ENCODE assay signal across 13 cellular contexts in genomic region chr7:120395526-120396019, GRCh38.
A peak's percentile ranks its signal among the peaks of the same experiment; 100 is the strongest.
DNase-seq lines count a peak whose midpoint lies in the region; ATAC-seq and TF ChIP-seq lines count a peak whose summit lies in the region.
"Had no signal": no experiment of that assay in that cellular context is flagged by ENCODE, and none has a peak within 500 bp of the region (broad histone marks: within the 10 kb centered on the region; RNA-seq: fewer than 3 reads in every experiment).

No MANE protein-coding gene starts in this region.

- no peak overlapping the region for H2BK5ac ChIP-seq in mesendoderm (ENCODE audit: low read length)

- H3K4me3 ChIP-seq in mesendoderm (ENCODE audit: low read length) (no peak overlapping the region), WERI-Rb-1 (ENCODE audit: low read depth, low read length) (no peak overlapping the region)
- H3K4me3 ChIP-seq: gastroesophageal sphincter, tibial artery had no signal

- H3K4me1 ChIP-seq in mesendoderm (ENCODE audit: control insufficient read depth, low read depth, low read length) = no peaks in the 10 kb centered on the region
- H3K4me1 ChIP-seq: gastroesophageal sphincter, tibial artery had no signal

- no peak overlapping the region for H3K4me2 ChIP-seq in mesendoderm (ENCODE audit: low read length)

- ATAC-seq in GM21576 (IDR thresholded peaks at IDR 0.05; ENCODE audit: unreplicated experiment) (peak; percentile 92), HG03108 (IDR thresholded peaks at IDR 0.05; ENCODE audit: unreplicated experiment) (peak; percentile 87)
- ATAC-seq: gastroesophageal sphincter had no signal

- no peak overlapping the region for H3K18ac ChIP-seq in mesendoderm (ENCODE audit: low read length)

- no peaks in the 10 kb centered on the region for H3K79me2 ChIP-seq in mesendoderm (ENCODE audit: control insufficient read depth, insufficient read depth, low read length)

- no peak overlapping the region for H4K5ac ChIP-seq in mesendoderm (ENCODE audit: low read length)

- H3K9ac ChIP-seq in mesendoderm (ENCODE audit: low read length) = no peak overlapping the region

- no peak overlapping the region for H3K56ac ChIP-seq in mesendoderm (ENCODE audit: low read length)

- H2BK15ac ChIP-seq in mesendoderm (replicated peaks; ENCODE audit: low read depth) = no peak overlapping the region

- H3K4ac ChIP-seq in mesendoderm (ENCODE audit: low read depth, low read length) = no peak overlapping the region

- H3K27me3 ChIP-seq in mesendoderm (ENCODE audit: insufficient read depth, low read length, poor library complexity) (no peaks in the 10 kb centered on the region), WERI-Rb-1 (ENCODE audit: insufficient read depth, low read depth, severe bottlenecking) (no peaks in the 10 kb centered on the region)
- H3K27me3 ChIP-seq: gastroesophageal sphincter, tibial artery had no signal

- no CpG with 5 or more reads among the region's 3 CpGs for WGBS in mesendoderm (ENCODE audit: extremely low coverage, insufficient coverage, low lambda C conversion rate)

- DNase-seq in NCI-H2081 (lab: John Stamatoyannopoulos, UW) (peak; percentile 40 to 60), NCI-H2081 treated with DMSO at 0.1 percent for 48 hours (lab: John Stamatoyannopoulos, UW) (no peak), mesendoderm (peak; percentile 68), NCI-H1930 (lab: John Stamatoyannopoulos, UW) (no peak), WERI-Rb-1 (no peak), OCI-M1 (lab: John Stamatoyannopoulos, UW) (no peak)
- DNase-seq: 8988T, HFFc6, NCI-H1092, tibial artery had no signal

- H3K9me3 ChIP-seq in WERI-Rb-1 (ENCODE audit: severe bottlenecking) = no peaks in the 10 kb centered on the region
- H3K9me3 ChIP-seq: gastroesophageal sphincter, tibial artery had no signal

- no peak overlapping the region for H3K23ac ChIP-seq in mesendoderm (ENCODE audit: low read length)

- no peak overlapping the region for H2AK5ac ChIP-seq in mesendoderm (ENCODE audit: low read length)

- no peak for TF ChIP-seq CTCF in WERI-Rb-1 (IDR thresholded peaks at IDR 0.05; ENCODE audit: low read depth, low read length)

- no peak overlapping the region for H3K27ac ChIP-seq in mesendoderm (ENCODE audit: low read depth, low read length)
- no peak overlapping the region for H3K27ac ChIP-seq in WERI-Rb-1
- H3K27ac ChIP-seq: gastroesophageal sphincter, tibial artery had no signal

- H2BK120ac ChIP-seq in mesendoderm (ENCODE audit: low read depth, low read length) = no peak overlapping the region

- H3K79me1 ChIP-seq in mesendoderm (ENCODE audit: low read length) = no peaks in the 10 kb centered on the region

- no peak overlapping the region for H4K8ac ChIP-seq in mesendoderm (ENCODE audit: low read depth, low read length)

- no peaks in the 10 kb centered on the region for H3K36me3 ChIP-seq in mesendoderm (ENCODE audit: control insufficient read depth, insufficient read depth, low read length)
- no peaks in the 10 kb centered on the region for H3K36me3 ChIP-seq in WERI-Rb-1
- H3K36me3 ChIP-seq: gastroesophageal sphincter, tibial artery had no signal

Comparison
In these comparisons a context has a peak if more than half of its experiments do, and no peak if none do; other contexts are left out.
1. DNase-seq: peak in NCI-H2081 (2 of 2) and mesendoderm (single experiment); none in NCI-H2081 treated with DMSO at 0.1 percent for 48 hours (single experiment), NCI-H1930 (0 of 2), WERI-Rb-1 (single experiment) and OCI-M1 (single experiment).